Comparison of ENCODE assay signal across 8 cellular contexts in the genomic region with DNA sequence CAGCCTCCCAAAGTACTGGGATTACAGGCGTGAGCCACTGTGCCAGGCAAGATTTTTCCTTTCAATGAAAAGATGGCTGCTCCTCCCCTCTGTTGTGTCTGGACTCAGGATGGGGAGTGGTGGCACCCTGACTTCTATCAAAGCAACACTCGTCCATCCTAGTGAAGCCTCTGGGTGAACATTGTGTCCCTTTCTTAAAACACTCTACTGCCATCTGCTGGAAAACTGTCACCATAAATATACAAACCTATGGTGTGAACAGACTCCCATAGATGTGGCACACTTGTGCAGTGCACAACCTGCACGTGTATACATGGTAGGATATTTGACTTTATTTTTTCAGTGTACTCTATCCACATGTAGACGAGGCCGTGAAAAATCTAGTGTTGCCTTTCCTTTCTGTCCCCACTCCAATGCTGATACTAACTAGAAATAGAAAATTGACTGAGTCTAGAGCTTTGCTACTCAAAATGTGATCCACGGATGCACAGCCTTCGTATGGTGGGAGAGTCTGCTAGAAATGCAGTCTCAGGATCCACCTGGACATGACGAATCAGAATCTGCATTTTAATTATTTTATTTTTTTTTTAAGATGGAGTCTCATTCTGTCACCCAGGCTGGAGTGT. TPM values are rescaled to one million over a fixed set of nuclear protein-coding genes. Genes with fewer than 3 reads are reported as not detected.
DNase-seq lines count a peak whose midpoint lies in the region; ATAC-seq and TF ChIP-seq lines count a peak whose summit lies in the region.

No MANE protein-coding gene starts in this region.

- H3K36me3 ChIP-seq in ovary, result no peaks in the 10 kb centered on the region

- intact Hi-C loops in ovary (cut with DNase I), result loop anchor here (1.0 to 10.0 kb wide), 7 partner anchors 98 to 518 kb away; no protein-coding TSS in a partner anchor

- H3K27ac ChIP-seq in foreskin keratinocyte (no peak overlapping the region), ovary (no peak overlapping the region)

- TF ChIP-seq POLR2A in ovary (IDR thresholded peaks at IDR 0.05), result no peak

- H3K4me3 ChIP-seq in ovary, result no peak overlapping the region

- H3K4me1 ChIP-seq in foreskin keratinocyte (peaks cover 3% of the 10 kb centered on the region), ovary (ENCODE audit: insufficient read depth) (peaks cover 5% of the 10 kb centered on the region)

- TF ChIP-seq CTCF in foreskin keratinocyte (conservative IDR thresholded peaks at IDR 0.05), result peak; percentile 90
- peak; percentile 74 to 85 (median 83) for TF ChIP-seq CTCF in ovary (IDR thresholded peaks at IDR 0.05)

- H3K27me3 ChIP-seq in foreskin keratinocyte (no peaks in the 10 kb centered on the region), ovary (no peaks in the 10 kb centered on the region)

- 35 to 40% (median 35%) methylated on average over 8 of the region's 8 CpGs for WGBS in ovary, 3 donors

- TF ChIP-seq EP300 in ovary (IDR thresholded peaks at IDR 0.05), result no peak

- DNase-seq in DMS79 treated with DMSO at 0.1 percent for 48 hours (lab: John Stamatoyannopoulos, UW), result peak; percentile 73
- peak in 43 of 76 experiments; percentile 9 to 85 (median 64) for DNase-seq in HUDEP-2 (lab: John Stamatoyannopoulos, UW; ENCODE audit: unreplicated experiment in 76 of 76)
- DNase-seq in NCI-H748 treated with DMSO at 0.1 percent for 48 hours (lab: John Stamatoyannopoulos, UW), result peak; percentile 60
- peak; percentile 38 for DNase-seq in activated T-cell treated with anti-CD3 and anti-CD28 coated beads for 24 hours (ENCODE audit: low read depth)
- DNase-seq in foreskin keratinocyte, result peak in 1 of 2 donors; percentile 71
- DNase-seq in ovary, result no peak

- no peaks in the 10 kb centered on the region for H3K9me3 ChIP-seq in ovary

- peak; percentile 89 for ATAC-seq in GM21367 (IDR thresholded peaks at IDR 0.05; ENCODE audit: unreplicated experiment)
- ATAC-seq in foreskin keratinocyte, result peak; percentile 66
- ATAC-seq in GM19395 (IDR thresholded peaks at IDR 0.05; ENCODE audit: unreplicated experiment), result no peak

RNA-seq across cellular contexts. Expression of gene PLCG2, which starts 55.9 kb away (rescaled TPM):
- 1.8 and 2.2 TPM in 2 replicates for total RNA-seq in foreskin keratinocyte
- 0.72 and 0.87 TPM in 2 replicates for polyA plus RNA-seq in foreskin keratinocyte
- total RNA-seq in ovary, result 10 to 100 TPM in 1 of 7 donors, 1 to 10 TPM in 6; 3.6 to 16.4 (median 5.6) TPM
- 10 to 100 TPM in 1 of 2 donors, 1 to 10 TPM in 1; 3.3 to 11.8 TPM for polyA plus RNA-seq in ovary

Comparison
In these comparisons a context has a peak if more than half of its experiments do, and no peak if none do; other contexts are left out.
1. DNase-seq: peak in DMS79 treated with DMSO at 0.1 percent for 48 hours (single experiment), HUDEP-2 (43 of 76), NCI-H748 treated with DMSO at 0.1 percent for 48 hours (single experiment) and activated T-cell treated with anti-CD3 and anti-CD28 coated beads for 24 hours (single experiment); none in ovary (0 of 5).